Comparison of ENCODE assay signal across 1 cellular context in the genomic region with DNA sequence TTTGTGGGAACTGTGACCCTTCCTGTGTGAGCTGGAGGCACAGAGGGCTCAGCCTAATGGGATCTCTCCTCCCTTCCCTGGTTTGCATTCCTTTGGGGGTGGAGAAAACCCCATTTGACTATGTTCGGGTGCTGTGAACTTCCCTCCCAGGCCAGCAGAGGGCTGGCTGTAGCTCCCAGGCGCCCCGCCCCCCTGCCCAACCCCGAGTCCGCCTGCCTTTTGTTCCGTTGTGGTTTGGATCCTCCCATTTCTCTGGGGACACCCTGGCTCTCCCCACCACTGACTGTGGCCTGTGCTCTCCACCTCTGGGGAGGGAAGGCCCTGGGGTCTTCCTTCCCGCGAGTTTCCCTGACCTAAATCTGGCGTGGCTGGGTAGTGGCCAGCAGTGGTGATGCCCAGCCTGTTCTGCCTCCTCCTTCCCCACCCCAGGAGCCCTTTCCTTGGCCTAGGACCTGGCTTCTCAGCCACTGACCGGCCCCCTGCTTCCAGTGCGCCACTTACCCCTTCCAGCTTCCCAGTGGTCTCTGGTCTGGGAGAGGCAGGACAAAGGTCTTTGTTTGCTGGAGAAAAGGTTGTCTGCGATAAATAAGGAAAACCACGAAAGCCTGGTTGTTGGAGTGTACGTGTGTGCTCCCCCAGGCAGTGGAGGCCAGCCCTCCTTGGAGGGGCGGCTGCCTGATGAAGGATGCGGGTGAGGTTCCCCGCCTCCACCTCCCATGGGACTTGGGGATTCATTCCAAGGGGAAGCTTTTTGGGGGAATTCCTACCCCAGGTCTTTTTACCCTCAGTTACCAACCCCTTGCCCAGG.
TF ChIP-seq lines count a peak whose summit lies in the region.

No MANE protein-coding gene starts in this region.

TF ChIP-seq in HEK293, 187 proteins besides CTCF, POLR2A, EP300 and RAD21 (continued from another document):
- TF ChIP-seq ZNF146 (tag by site-specific recombination; IDR thresholded peaks at IDR 0.05) (no peak), KLF9 (tag by site-specific recombination; IDR thresholded peaks at IDR 0.05; ENCODE audit: low read depth) (peak; percentile 95), KLF1 (tag by site-specific recombination; IDR thresholded peaks at IDR 0.05) (peak; percentile 70), ZFP37 (tag by site-specific recombination; IDR thresholded peaks at IDR 0.05) (no peak), ZEB2 (tag by site-specific recombination; IDR thresholded peaks at IDR 0.05) (0 out of 2 replicates have a peak, but pooled peaks have one; percentile 28), SP7 (tag by site-specific recombination; IDR thresholded peaks at IDR 0.05) (peak; percentile 42; the same call in 1 of the 2 replicates), HOXA7 (CRISPR knock-in tag; IDR thresholded peaks at IDR 0.05; ENCODE audit: borderline replicate concordance) (no peak), ZNF596 (tag by site-specific recombination; IDR thresholded peaks at IDR 0.05) (no peak), ZBTB48 (tag by site-specific recombination; IDR thresholded peaks at IDR 0.05) (peak; percentile 59; the same call in 1 of the 2 replicates), ZNF558 (tag by site-specific recombination; IDR thresholded peaks at IDR 0.05) (no peak), ZNF776 (tag by site-specific recombination; IDR thresholded peaks at IDR 0.05; ENCODE audit: borderline replicate concordance) (no peak), ZNF366 (tag by site-specific recombination; conservative IDR thresholded peaks at IDR 0.05) (no peak), WT1 (tag by site-specific recombination; IDR thresholded peaks at IDR 0.05) (peak; percentile 38; the same call in 1 of the 2 replicates)
- TF ChIP-seq, protein P1, sequence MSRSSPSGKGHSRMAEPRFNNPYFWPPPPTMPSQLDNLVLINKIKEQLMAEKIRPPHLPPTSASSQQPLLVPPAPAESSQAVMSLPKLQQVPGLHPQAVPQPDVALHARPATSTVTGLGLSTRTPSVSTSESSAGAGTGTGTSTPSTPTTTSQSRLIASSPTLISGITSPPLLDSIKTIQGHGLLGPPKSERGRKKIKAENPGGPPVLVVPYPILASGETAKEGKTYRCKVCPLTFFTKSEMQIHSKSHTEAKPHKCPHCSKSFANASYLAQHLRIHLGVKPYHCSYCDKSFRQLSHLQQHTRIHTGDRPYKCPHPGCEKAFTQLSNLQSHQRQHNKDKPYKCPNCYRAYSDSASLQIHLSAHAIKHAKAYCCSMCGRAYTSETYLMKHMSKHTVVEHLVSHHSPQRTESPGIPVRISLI (tag by site-specific recombination; IDR thresholded peaks at IDR 0.05): no peak
- TF ChIP-seq, protein P2, sequence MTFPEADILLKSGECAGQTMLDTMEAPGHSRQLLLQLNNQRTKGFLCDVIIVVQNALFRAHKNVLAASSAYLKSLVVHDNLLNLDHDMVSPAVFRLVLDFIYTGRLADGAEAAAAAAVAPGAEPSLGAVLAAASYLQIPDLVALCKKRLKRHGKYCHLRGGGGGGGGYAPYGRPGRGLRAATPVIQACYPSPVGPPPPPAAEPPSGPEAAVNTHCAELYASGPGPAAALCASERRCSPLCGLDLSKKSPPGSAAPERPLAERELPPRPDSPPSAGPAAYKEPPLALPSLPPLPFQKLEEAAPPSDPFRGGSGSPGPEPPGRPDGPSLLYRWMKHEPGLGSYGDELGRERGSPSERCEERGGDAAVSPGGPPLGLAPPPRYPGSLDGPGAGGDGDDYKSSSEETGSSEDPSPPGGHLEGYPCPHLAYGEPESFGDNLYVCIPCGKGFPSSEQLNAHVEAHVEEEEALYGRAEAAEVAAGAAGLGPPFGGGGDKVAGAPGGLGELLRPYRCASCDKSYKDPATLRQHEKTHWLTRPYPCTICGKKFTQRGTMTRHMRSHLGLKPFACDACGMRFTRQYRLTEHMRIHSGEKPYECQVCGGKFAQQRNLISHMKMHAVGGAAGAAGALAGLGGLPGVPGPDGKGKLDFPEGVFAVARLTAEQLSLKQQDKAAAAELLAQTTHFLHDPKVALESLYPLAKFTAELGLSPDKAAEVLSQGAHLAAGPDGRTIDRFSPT (tag by site-specific recombination; IDR thresholded peaks at IDR 0.05): no peak
- TF ChIP-seq, protein P3, sequence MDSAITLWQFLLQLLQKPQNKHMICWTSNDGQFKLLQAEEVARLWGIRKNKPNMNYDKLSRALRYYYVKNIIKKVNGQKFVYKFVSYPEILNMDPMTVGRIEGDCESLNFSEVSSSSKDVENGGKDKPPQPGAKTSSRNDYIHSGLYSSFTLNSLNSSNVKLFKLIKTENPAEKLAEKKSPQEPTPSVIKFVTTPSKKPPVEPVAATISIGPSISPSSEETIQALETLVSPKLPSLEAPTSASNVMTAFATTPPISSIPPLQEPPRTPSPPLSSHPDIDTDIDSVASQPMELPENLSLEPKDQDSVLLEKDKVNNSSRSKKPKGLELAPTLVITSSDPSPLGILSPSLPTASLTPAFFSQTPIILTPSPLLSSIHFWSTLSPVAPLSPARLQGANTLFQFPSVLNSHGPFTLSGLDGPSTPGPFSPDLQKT (IDR thresholded peaks at IDR 0.05; ENCODE audit: borderline replicate concordance, low read depth, low read length): no peak
- TF ChIP-seq, protein P4, sequence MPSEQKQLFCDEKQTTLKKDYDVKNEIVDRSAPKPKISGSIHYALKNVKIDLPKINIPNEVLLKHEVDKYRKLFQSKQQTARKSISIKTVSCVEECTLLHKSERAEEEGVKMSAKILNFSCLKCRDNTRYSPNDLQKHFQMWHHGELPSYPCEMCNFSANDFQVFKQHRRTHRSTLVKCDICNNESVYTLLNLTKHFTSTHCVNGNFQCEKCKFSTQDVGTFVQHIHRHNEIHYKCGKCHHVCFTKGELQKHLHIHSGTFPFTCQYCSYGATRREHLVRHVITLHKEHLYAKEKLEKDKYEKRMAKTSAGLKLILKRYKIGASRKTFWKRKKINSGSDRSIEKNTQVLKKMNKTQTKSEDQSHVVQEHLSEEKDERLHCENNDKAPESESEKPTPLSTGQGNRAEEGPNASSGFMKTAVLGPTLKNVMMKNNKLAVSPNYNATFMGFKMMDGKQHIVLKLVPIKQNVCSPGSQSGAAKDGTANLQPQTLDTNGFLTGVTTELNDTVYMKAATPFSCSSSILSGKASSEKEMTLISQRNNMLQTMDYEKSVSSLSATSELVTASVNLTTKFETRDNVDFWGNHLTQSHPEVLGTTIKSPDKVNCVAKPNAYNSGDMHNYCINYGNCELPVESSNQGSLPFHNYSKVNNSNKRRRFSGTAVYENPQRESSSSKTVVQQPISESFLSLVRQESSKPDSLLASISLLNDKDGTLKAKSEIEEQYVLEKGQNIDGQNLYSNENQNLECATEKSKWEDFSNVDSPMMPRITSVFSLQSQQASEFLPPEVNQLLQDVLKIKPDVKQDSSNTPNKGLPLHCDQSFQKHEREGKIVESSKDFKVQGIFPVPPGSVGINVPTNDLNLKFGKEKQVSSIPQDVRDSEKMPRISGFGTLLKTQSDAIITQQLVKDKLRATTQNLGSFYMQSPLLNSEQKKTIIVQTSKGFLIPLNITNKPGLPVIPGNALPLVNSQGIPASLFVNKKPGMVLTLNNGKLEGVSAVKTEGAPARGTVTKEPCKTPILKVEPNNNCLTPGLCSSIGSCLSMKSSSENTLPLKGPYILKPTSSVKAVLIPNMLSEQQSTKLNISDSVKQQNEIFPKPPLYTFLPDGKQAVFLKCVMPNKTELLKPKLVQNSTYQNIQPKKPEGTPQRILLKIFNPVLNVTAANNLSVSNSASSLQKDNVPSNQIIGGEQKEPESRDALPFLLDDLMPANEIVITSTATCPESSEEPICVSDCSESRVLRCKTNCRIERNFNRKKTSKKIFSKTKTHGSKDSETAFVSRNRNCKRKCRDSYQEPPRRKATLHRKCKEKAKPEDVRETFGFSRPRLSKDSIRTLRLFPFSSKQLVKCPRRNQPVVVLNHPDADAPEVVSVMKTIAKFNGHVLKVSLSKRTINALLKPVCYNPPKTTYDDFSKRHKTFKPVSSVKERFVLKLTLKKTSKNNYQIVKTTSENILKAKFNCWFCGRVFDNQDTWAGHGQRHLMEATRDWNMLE (tag by site-specific recombination; conservative IDR thresholded peaks at IDR 0.05; ENCODE audit: low read depth): no peak
